Comparison of ENCODE assay signal across 8 cellular contexts in genomic region chr9:39791356-39791755, GRCh38.
DNase-seq lines count a peak whose midpoint lies in the region; ATAC-seq and TF ChIP-seq lines count a peak whose summit lies in the region.
"Not testable (repeated sequence)": the region's sequence is repeated elsewhere in the genome, so short reads cannot be mapped to it uniquely, and the experiment has no call there.

No MANE protein-coding gene starts in this region.

- not testable (repeated sequence) for H3K27me3 ChIP-seq in DND-41 (ENCODE audit: insufficient read depth, low read length, poor library complexity); naive thymus-derived CD4-positive, alpha-beta T cell (ENCODE audit: control insufficient read depth in 2 of 2, insufficient read depth in 2 of 2, low read length in 2 of 2)

- CTCF ChIA-PET in activated naive CD4-positive, alpha-beta T cell treated with anti-CD3 and anti-CD28 coated beads, Interleukin-2, amount 10 ng/mL, durations not matched to agents 7 days and 5 days (lab: Charles Lee); naive thymus-derived CD4-positive, alpha-beta T cell (lab: Charles Lee): not testable (repeated sequence)

- H3K9ac ChIP-seq in DND-41 (ENCODE audit: low read depth, low read length) = not testable (repeated sequence)

- H3K4me3 ChIP-seq in DND-41 (ENCODE audit: low read depth in 1 of 2, low read length in 2 of 2); naive thymus-derived CD4-positive, alpha-beta T cell (ENCODE audit: low read length): not testable (repeated sequence)
- H3K4me3 ChIP-seq in LNCaP clone FGC (ENCODE audit: low read depth, low read length) (peak overlapping the region; percentile 34; the same call in 1 of the 2 replicates), fibroblast of the aortic adventitia (ENCODE audit: low read depth, low read length) (peak overlapping the region; percentile 63)

- ATAC-seq in DND-41 (ENCODE audit: insufficient read depth, low read depth) (0 out of 3 replicates have a peak, but pooled peaks have one; percentile 33), GM19467 (IDR thresholded peaks at IDR 0.05; ENCODE audit: unreplicated experiment) (peak; percentile 100), HG02938 (IDR thresholded peaks at IDR 0.05; ENCODE audit: unreplicated experiment) (peak; percentile 99)
- ATAC-seq in naive thymus-derived CD4-positive, alpha-beta T cell = peak; percentile 100
- peak; percentile 84 for ATAC-seq in stimulated activated naive CD8-positive, alpha-beta T cell treated with anti-CD3 and anti-CD28 coated beads, Interleukin-15, Interleukin-2, amounts not matched to agents 100 U/mL and 50 U/mL, for 24 hours

- TF ChIP-seq CTCF in DND-41 (IDR thresholded peaks at IDR 0.05; ENCODE audit: borderline replicate concordance, extremely low read depth, low read length, poor library complexity, severe bottlenecking); LNCaP clone FGC (IDR thresholded peaks at IDR 0.05; ENCODE audit: control insufficient read depth, extremely low read depth, insufficient read depth); fibroblast of the aortic adventitia (IDR thresholded peaks at IDR 0.05; ENCODE audit: insufficient read depth, low read length): not testable (repeated sequence)

- not testable (repeated sequence) for H3K27ac ChIP-seq in DND-41 (ENCODE audit: low read length); naive thymus-derived CD4-positive, alpha-beta T cell (ENCODE audit: low read depth, low read length)

- H3K79me2 ChIP-seq in DND-41 (ENCODE audit: insufficient read depth, low read length) = not testable (repeated sequence)

- not testable (repeated sequence) for H3K36me3 Mint-ChIP-seq in activated naive CD4-positive, alpha-beta T cell treated with anti-CD3 and anti-CD28 coated beads, Interleukin-2, amount 10 ng/mL, durations not matched to agents 7 days and 5 days; naive thymus-derived CD4-positive, alpha-beta T cell

- POLR2A ChIA-PET in naive thymus-derived CD4-positive, alpha-beta T cell (lab: Charles Lee) = not testable (repeated sequence)

- not testable (repeated sequence) for H4K20me1 ChIP-seq in DND-41 (ENCODE audit: insufficient read depth, low read length)

- H3K27ac Mint-ChIP-seq in activated naive CD4-positive, alpha-beta T cell treated with anti-CD3 and anti-CD28 coated beads, Interleukin-2, amount 10 ng/mL, durations not matched to agents 7 days and 5 days; naive thymus-derived CD4-positive, alpha-beta T cell: not testable (repeated sequence)

- not testable (repeated sequence) for H3K9me3 ChIP-seq in DND-41 (ENCODE audit: insufficient read depth, low read length, severe bottlenecking); naive thymus-derived CD4-positive, alpha-beta T cell (ENCODE audit: control insufficient read depth in 2 of 3, low read length in 3 of 3)

- not testable (repeated sequence) for DNase-seq in DND-41; LNCaP clone FGC (ENCODE audit: low read depth); fibroblast of the aortic adventitia (ENCODE audit: low read depth)
- peak; percentile 22 for DNase-seq in activated naive CD4-positive, alpha-beta T cell treated with anti-CD3 and anti-CD28 coated beads, Interleukin-2, amount 10 ng/mL, durations not matched to agents 7 days and 5 days
- DNase-seq in naive thymus-derived CD4-positive, alpha-beta T cell = peak in 8 of 9 donors; percentile 28 to 64 (median 48)
- peak; percentile 4 for DNase-seq in stimulated activated naive CD8-positive, alpha-beta T cell treated with anti-CD3 and anti-CD28 coated beads, Interleukin-15, Interleukin-2, amounts not matched to agents 100 U/mL and 50 U/mL, for 24 hours

- not testable (repeated sequence) for H3K4me1 Mint-ChIP-seq in activated naive CD4-positive, alpha-beta T cell treated with anti-CD3 and anti-CD28 coated beads, Interleukin-2, amount 10 ng/mL, durations not matched to agents 7 days and 5 days; naive thymus-derived CD4-positive, alpha-beta T cell

- not testable (repeated sequence) for H3K27me3 Mint-ChIP-seq in activated naive CD4-positive, alpha-beta T cell treated with anti-CD3 and anti-CD28 coated beads, Interleukin-2, amount 10 ng/mL, durations not matched to agents 7 days and 5 days; naive thymus-derived CD4-positive, alpha-beta T cell

- intact Hi-C loops in naive thymus-derived CD4-positive, alpha-beta T cell (cut with micrococcal nuclease) = not testable (repeated sequence)

- H3K4me3 Mint-ChIP-seq in activated naive CD4-positive, alpha-beta T cell treated with anti-CD3 and anti-CD28 coated beads, Interleukin-2, amount 10 ng/mL, durations not matched to agents 7 days and 5 days; naive thymus-derived CD4-positive, alpha-beta T cell: not testable (repeated sequence)

- not testable (repeated sequence) for H3K9me3 Mint-ChIP-seq in activated naive CD4-positive, alpha-beta T cell treated with anti-CD3 and anti-CD28 coated beads, Interleukin-2, amount 10 ng/mL, durations not matched to agents 7 days and 5 days; naive thymus-derived CD4-positive, alpha-beta T cell

- not testable (repeated sequence) for H2AFZ ChIP-seq in DND-41 (ENCODE audit: low read depth, low read length)

- H3K4me1 ChIP-seq in DND-41 (ENCODE audit: insufficient read depth, low read length); naive thymus-derived CD4-positive, alpha-beta T cell (ENCODE audit: control insufficient read depth in 2 of 2, insufficient read depth in 2 of 2, low read length in 2 of 2): not testable (repeated sequence)

- not testable (repeated sequence) for H3K36me3 ChIP-seq in DND-41 (ENCODE audit: insufficient read depth, low read length); naive thymus-derived CD4-positive, alpha-beta T cell (ENCODE audit: control insufficient read depth in 2 of 3, insufficient read depth in 3 of 3, low read length in 3 of 3)

- H3K4me2 ChIP-seq in DND-41 (ENCODE audit: insufficient read depth, low read length) = not testable (repeated sequence)

Comparison
In these comparisons a context has a peak if more than half of its experiments do, and no peak if none do; other contexts are left out.
1. ATAC-seq: peak in every context shown above with its lines; median percentile 100 in GM19467; 100 in naive thymus-derived CD4-positive, alpha-beta T cell; 99 in HG02938; 84 in stimulated activated naive CD8-positive, alpha-beta T cell treated with anti-CD3 and anti-CD28 coated beads, Interleukin-15, Interleukin-2, amounts not matched to agents 100 U/mL and 50 U/mL, for 24 hours; 33 in DND-41.